Comparison of ENCODE assay signal across 30 cellular contexts in genomic region chr7:44194562-44195145, GRCh38. TPM values are rescaled to one million over a fixed set of nuclear protein-coding genes. Genes with fewer than 3 reads are reported as not detected.
"Had no signal": no experiment of that assay in that cellular context is flagged by ENCODE, and none has a peak within 500 bp of the region (broad histone marks: within the 10 kb centered on the region; RNA-seq: fewer than 3 reads in every experiment).

No MANE protein-coding gene starts in this region.

- H3K4me3 ChIP-seq: PC-9, SJCRH30, SK-N-MC had no signal

- H3K4me2 ChIP-seq: PC-9 had no signal

- H2AFZ ChIP-seq: PC-9 had no signal

- ATAC-seq: activated CD8-positive, alpha-beta memory T cell treated with anti-CD3 and anti-CD28 coated beads, Interleukin-2, amount 10 ng/mL, durations not matched to agents 7 days and 5 days had no signal

- DNase-seq: activated CD4-positive, alpha-beta memory T cell treated with anti-CD3 and anti-CD28 coated beads, Interleukin-2, amount 10 ng/mL, durations not matched to agents 7 days and 5 days; activated CD4-positive, alpha-beta T cell treated with anti-CD3 and anti-CD28 coated beads for 1 hour; activated CD4-positive, CD25-positive, alpha-beta regulatory T cell; activated CD8-positive, alpha-beta memory T cell treated with anti-CD3 and anti-CD28 coated beads for 24 hours; activated CD8-positive, alpha-beta memory T cell treated with anti-CD3 and anti-CD28 coated beads, Interleukin-2, amount 10 ng/mL, durations not matched to agents 7 days and 5 days; activated CD8-positive, alpha-beta memory T cell treated with anti-CD3 and anti-CD28 coated beads, Interleukin-2, amount 50 U/mL, for 48 hours; activated effector memory CD4-positive, alpha-beta T cell treated with Interleukin-2 at 50 U/mL for 16 hours; activated naive CD4-positive, alpha-beta T cell treated with anti-CD3 and anti-CD28 coated beads, Interleukin-2, amount 10 ng/mL, durations not matched to agents 7 days and 5 days; anterior cingulate cortex; caudate nucleus; KBM-7; NCI-H1105; NCI-H1417 treated with DMSO at 0.1 percent for 48 hours; NCI-H187 treated with DMSO at 0.1 percent for 48 hours; NCI-H345; NCI-H524 treated with DMSO at 0.1 percent for 48 hours; NK-92 treated with Interleukin-12 subunit alpha and Interleukin-12 subunit beta, amount 100 ng/mL, for 24 hours; PC-9; Right ventricle myocardium superior; SJCRH30; T1000; WERI-Rb-1 had no signal

- H3K9me3 ChIP-seq: SJCRH30 had no signal

- H3K27ac ChIP-seq: PC-9, RWPE1, SJCRH30, SK-N-MC, WERI-Rb-1 had no signal

- H3K27me3 ChIP-seq: SJCRH30 had no signal

- H3K36me3 ChIP-seq: SJCRH30, WERI-Rb-1 had no signal

RNA-seq across cellular contexts. Expression of gene GCK, which starts 5.4 kb away (rescaled TPM):
- total RNA-seq: activated CD4-positive, alpha-beta memory T cell treated with anti-CD3 and anti-CD28 coated beads, Interleukin-2, amount 10 ng/mL, durations not matched to agents 7 days and 5 days; MCF 10A; NCI-H460; PC-9; SJCRH30; T-helper 1 cell treated with Interleukin-12 subunit alpha and Interleukin-12 subunit beta and Interleukin-4 antibody, amounts not matched to agents 30 ng/mL and 1 ng/mL, for 36 hours had no signal

RNA-seq across cellular contexts. Expression of gene MYL7, which starts 53.5 kb away (rescaled TPM):
- total RNA-seq: activated CD4-positive, alpha-beta memory T cell treated with anti-CD3 and anti-CD28 coated beads, Interleukin-2, amount 10 ng/mL, durations not matched to agents 7 days and 5 days; activated CD8-positive, alpha-beta memory T cell treated with anti-CD3 and anti-CD28 coated beads, Interleukin-2, amount 10 ng/mL, durations not matched to agents 7 days and 5 days; bronchial epithelial cell; MCF 10A; NCI-H460; OCI-LY7; PC-9; SJCRH30; T-helper 1 cell treated with Interleukin-12 subunit alpha and Interleukin-12 subunit beta and Interleukin-4 antibody, amounts not matched to agents 30 ng/mL and 1 ng/mL, for 36 hours; T-helper 2 cell treated with Interferon-gamma antibody and Interleukin-4, amounts not matched to agents 100 ng/mL and 5 ng/mL, for 36 hours had no signal
